26 cellular contexts compared by ENCODE assay signal in genomic region chr14:24355009-24355408, GRCh38. TPM values are rescaled to one million over a fixed set of nuclear protein-coding genes. Genes with fewer than 3 reads are reported as not detected.
"Had no signal": no experiment of that assay in that cellular context is flagged by ENCODE, and none has a peak within 500 bp of the region (broad histone marks: within the 10 kb centered on the region; RNA-seq: fewer than 3 reads in every experiment).

No MANE protein-coding gene starts in this region.

- H3K9ac ChIP-seq: neural progenitor cell had no signal

- H3K9me3 ChIP-seq: esophagus squamous epithelium, psoas muscle, sigmoid colon, stomach, testis, tibial artery, uterus had no signal

- DNase-seq: dermis blood vessel endothelial cell; effector memory CD4-positive, alpha-beta T cell; erythroblast; esophagus squamous epithelium; foreskin melanocyte; hypothalamus; immature natural killer cell; islet precursor cell; kidney glomerular epithelial cell; mesendoderm; midbrain; naive thymus-derived CD4-positive, alpha-beta T cell; psoas muscle; right cardiac atrium; sigmoid colon; stimulated activated CD4-positive, alpha-beta T cell treated with anti-CD3 and anti-CD28 coated beads, Interleukin-2, amount 100 ng/mL, for 24 hours; stimulated activated CD4-positive, alpha-beta T cell treated with anti-CD3 and anti-CD28 coated beads, Interleukin-4, amount 100 ng/mL, for 24 hours; stimulated activated naive CD4-positive, alpha-beta T cell treated with Interleukin-2 at 50 U/mL for 16 hours; stomach; testis; tibial artery; uterus had no signal

- H3K4me1 ChIP-seq: neural progenitor cell, psoas muscle, tibial artery, uterus had no signal

- H3K4me2 ChIP-seq: neural progenitor cell had no signal

- FAIRE-seq: endothelial cell of umbilical vein had no signal

- ATAC-seq: naive thymus-derived CD4-positive, alpha-beta T cell; psoas muscle; right cardiac atrium; stimulated activated effector memory CD8-positive, alpha-beta T cell treated with anti-CD3 and anti-CD28 coated beads, Interleukin-12 subunit alpha, Interleukin-12 subunit beta, amount 100 ng/mL, for 72 hours had no signal

- H2AFZ ChIP-seq: neural progenitor cell had no signal

- H3K27ac ChIP-seq: coronary artery, neural progenitor cell, psoas muscle, testis, tibial artery, uterus had no signal

- H3K4me3 ChIP-seq: coronary artery, esophagus squamous epithelium, neural progenitor cell, psoas muscle, sigmoid colon, stomach, testis, tibial artery, uterus had no signal

- H3K27me3 ChIP-seq: sigmoid colon, testis, uterus had no signal

- H3K36me3 ChIP-seq: esophagus squamous epithelium, neural progenitor cell, sigmoid colon, stomach, tibial artery, uterus had no signal

RNA-seq across cellular contexts. Expression of gene NFATC4, which starts 13.0 kb away (rescaled TPM):
- total RNA-seq: naive thymus-derived CD4-positive, alpha-beta T cell had no signal
- polyA plus RNA-seq: immature natural killer cell; naive thymus-derived CD4-positive, alpha-beta T cell had no signal

RNA-seq across cellular contexts. Expression of gene NYNRIN, which starts 43.8 kb away (rescaled TPM):
- polyA plus RNA-seq: naive thymus-derived CD4-positive, alpha-beta T cell had no signal
